Comparison of ENCODE assay signal across 1 cellular context in genomic region chr6:32972353-32973143, GRCh38.
TF ChIP-seq lines count a peak whose summit lies in the region.

No MANE protein-coding gene starts in this region.

TF ChIP-seq in HepG2, 621 proteins besides CTCF, POLR2A, EP300 and RAD21 (continued from another document and continues in another):
- TF ChIP-seq ZNF512B (CRISPR knock-in tag; IDR thresholded peaks at IDR 0.05; ENCODE audit: borderline replicate concordance) (0 out of 2 replicates have a peak, but pooled peaks have one; percentile 50), ZNF224 (CRISPR knock-in tag; IDR thresholded peaks at IDR 0.05) (0 out of 2 replicates have a peak, but pooled peaks have one; percentile 65), PHF8 (CRISPR knock-in tag; IDR thresholded peaks at IDR 0.05) (peak; percentile 43), ZBTB49 (CRISPR knock-in tag; IDR thresholded peaks at IDR 0.05; ENCODE audit: borderline replicate concordance) (no peak), PRDM15 (CRISPR knock-in tag; IDR thresholded peaks at IDR 0.05) (no peak; the same call in 1 of the 2 replicates), GPBP1L1 (CRISPR knock-in tag; IDR thresholded peaks at IDR 0.05) (no peak), RARG (CRISPR knock-in tag; IDR thresholded peaks at IDR 0.05; ENCODE audit: low read depth) (no peak), ZNF329 (CRISPR knock-in tag; IDR thresholded peaks at IDR 0.05; ENCODE audit: low read depth) (peak; percentile 48; the same call in 1 of the 2 replicates), ATF2 (CRISPR knock-in tag; IDR thresholded peaks at IDR 0.05) (no peak), ZKSCAN5 (CRISPR knock-in tag; IDR thresholded peaks at IDR 0.05) (peak; percentile 31; the same call in 1 of the 2 replicates), KLF12 (CRISPR knock-in tag; IDR thresholded peaks at IDR 0.05; ENCODE audit: borderline replicate concordance) (no peak), MIER2 (CRISPR knock-in tag; IDR thresholded peaks at IDR 0.05) (no peak), ZNF501 (CRISPR knock-in tag; IDR thresholded peaks at IDR 0.05) (peak; percentile 16; the same call in 1 of the 2 replicates), HIVEP1 (CRISPR knock-in tag; IDR thresholded peaks at IDR 0.05) (peak; percentile 14), ZNF280D (CRISPR knock-in tag; IDR thresholded peaks at IDR 0.05) (no peak; the same call in 1 of the 2 replicates), ZNF674 (CRISPR knock-in tag; IDR thresholded peaks at IDR 0.05; ENCODE audit: low read depth) (no peak), ZNF660 (CRISPR knock-in tag; IDR thresholded peaks at IDR 0.05; ENCODE audit: borderline replicate concordance, low read depth) (0 out of 2 replicates have a peak, but pooled peaks have one; percentile 28), XRCC5 (optimal IDR thresholded peaks at IDR 0.05; ENCODE audit: low read length) (no peak), ZBTB38 (CRISPR knock-in tag; IDR thresholded peaks at IDR 0.05) (peak; percentile 47; the same call in 1 of the 2 replicates), POGZ (CRISPR knock-in tag; IDR thresholded peaks at IDR 0.05) (no peak; the same call in 1 of the 2 replicates), SMARCC2 (IDR thresholded peaks at IDR 0.05) (no peak), ZNF337 (CRISPR knock-in tag; IDR thresholded peaks at IDR 0.05; ENCODE audit: borderline replicate concordance, low read depth) (no peak), RORA (CRISPR knock-in tag; IDR thresholded peaks at IDR 0.05) (no peak), ZNF318 (CRISPR knock-in tag; IDR thresholded peaks at IDR 0.05) (no peak), IRF9 (CRISPR knock-in tag; IDR thresholded peaks at IDR 0.05; ENCODE audit: borderline replicate concordance) (0 out of 2 replicates have a peak, but pooled peaks have one; percentile 23), HNF4A (CRISPR knock-in tag; IDR thresholded peaks at IDR 0.05) (no peak), ADNP (CRISPR knock-in tag; IDR thresholded peaks at IDR 0.05) (no peak), STAG1 (CRISPR knock-in tag; IDR thresholded peaks at IDR 0.05) (no peak), SRSF1 (optimal IDR thresholded peaks at IDR 0.05; ENCODE audit: low read depth, low read length) (peak; percentile 33), ZNF546 (CRISPR knock-in tag; conservative IDR thresholded peaks at IDR 0.05) (peak; percentile 58; the same call in 1 of the 2 replicates), ZZZ3 (CRISPR knock-in tag; IDR thresholded peaks at IDR 0.05; ENCODE audit: borderline replicate concordance) (peak; percentile 18)
